ENCODE assay signal across 8 cellular contexts in the genomic region with DNA sequence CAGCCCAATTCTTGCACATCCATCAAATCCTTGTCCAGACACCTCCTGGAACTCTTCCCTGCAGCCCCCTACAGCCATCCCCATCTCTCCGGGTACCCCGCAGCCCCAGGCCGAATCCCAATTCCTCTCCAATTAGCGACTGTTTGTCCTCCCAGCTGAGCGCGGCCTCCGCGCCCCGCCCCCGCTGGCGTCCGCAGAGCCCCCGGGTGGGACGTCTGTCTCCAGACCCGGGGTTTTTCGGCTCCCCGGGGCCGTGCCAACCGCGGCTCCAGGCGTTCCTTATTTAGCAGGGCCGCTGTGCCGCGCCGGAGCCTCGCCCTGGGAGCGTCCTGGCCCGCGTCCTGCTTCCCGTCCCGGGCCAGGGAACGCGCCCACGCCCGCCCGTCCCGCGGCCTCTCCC.
DNase-seq lines count a peak whose midpoint lies in the region; ATAC-seq and TF ChIP-seq lines count a peak whose summit lies in the region.
"Not testable (repeated sequence)": the region's sequence is repeated elsewhere in the genome, so short reads cannot be mapped to it uniquely, and the experiment has no call there.

No MANE protein-coding gene starts in this region.

- CTCF ChIA-PET in activated CD4-positive, alpha-beta memory T cell treated with anti-CD3 and anti-CD28 coated beads, Interleukin-2, amount 10 ng/mL, durations not matched to agents 7 days and 5 days (lab: Charles Lee): not testable (repeated sequence)

- not testable (repeated sequence) for H3K36me3 Mint-ChIP-seq in activated CD4-positive, alpha-beta memory T cell treated with anti-CD3 and anti-CD28 coated beads, Interleukin-2, amount 10 ng/mL, durations not matched to agents 7 days and 5 days (ENCODE audit: low read depth); activated naive CD8-positive, alpha-beta T cell treated with anti-CD3 and anti-CD28 coated beads, Interleukin-2, amount 50 U/mL, for 24 hours (ENCODE audit: low read depth); endothelial cell (ENCODE audit: low read depth, unreplicated experiment); progenitor cell of endocrine pancreas (ENCODE audit: insufficient read depth); stimulated activated naive CD8-positive, alpha-beta T cell treated with anti-CD3 and anti-CD28 coated beads, Interleukin-15, Interleukin-2, amounts not matched to agents 100 ng/mL and 50 ng/mL, for 24 hours (ENCODE audit: low read depth)

- not testable (repeated sequence) for H3K27me3 Mint-ChIP-seq in activated CD4-positive, alpha-beta memory T cell treated with anti-CD3 and anti-CD28 coated beads, Interleukin-2, amount 10 ng/mL, durations not matched to agents 7 days and 5 days; activated naive CD8-positive, alpha-beta T cell treated with anti-CD3 and anti-CD28 coated beads, Interleukin-2, amount 50 U/mL, for 24 hours; endothelial cell (ENCODE audit: unreplicated experiment); progenitor cell of endocrine pancreas; stimulated activated naive CD8-positive, alpha-beta T cell treated with anti-CD3 and anti-CD28 coated beads, Interleukin-15, Interleukin-2, amounts not matched to agents 100 ng/mL and 50 ng/mL, for 24 hours

- peak overlapping the region; percentile 46 for H3K4me3 Mint-ChIP-seq in activated CD4-positive, alpha-beta memory T cell treated with anti-CD3 and anti-CD28 coated beads, Interleukin-2, amount 10 ng/mL, durations not matched to agents 7 days and 5 days
- peak overlapping the region; percentile 74 for H3K4me3 Mint-ChIP-seq in activated naive CD8-positive, alpha-beta T cell treated with anti-CD3 and anti-CD28 coated beads, Interleukin-2, amount 50 U/mL, for 24 hours
- H3K4me3 Mint-ChIP-seq in endothelial cell (ENCODE audit: unreplicated experiment): not testable (repeated sequence)
- H3K4me3 Mint-ChIP-seq in progenitor cell of endocrine pancreas (ENCODE audit: low read depth): peak overlapping the region; percentile 60
- H3K4me3 Mint-ChIP-seq in stimulated activated naive CD8-positive, alpha-beta T cell treated with anti-CD3 and anti-CD28 coated beads, Interleukin-15, Interleukin-2, amounts not matched to agents 100 ng/mL and 50 ng/mL, for 24 hours: peak overlapping the region; percentile 74

- not testable (repeated sequence) for H3K9me3 Mint-ChIP-seq in activated CD4-positive, alpha-beta memory T cell treated with anti-CD3 and anti-CD28 coated beads, Interleukin-2, amount 10 ng/mL, durations not matched to agents 7 days and 5 days; activated naive CD8-positive, alpha-beta T cell treated with anti-CD3 and anti-CD28 coated beads, Interleukin-2, amount 50 U/mL, for 24 hours; endothelial cell (ENCODE audit: unreplicated experiment); progenitor cell of endocrine pancreas (ENCODE audit: low read depth); stimulated activated naive CD8-positive, alpha-beta T cell treated with anti-CD3 and anti-CD28 coated beads, Interleukin-15, Interleukin-2, amounts not matched to agents 100 ng/mL and 50 ng/mL, for 24 hours

- 0 out of 2 replicates have a peak overlapping the region, but pooled peaks have one; percentile 64 for H3K9ac ChIP-seq in BLaER1

- H3K4me1 Mint-ChIP-seq in activated CD4-positive, alpha-beta memory T cell treated with anti-CD3 and anti-CD28 coated beads, Interleukin-2, amount 10 ng/mL, durations not matched to agents 7 days and 5 days; activated naive CD8-positive, alpha-beta T cell treated with anti-CD3 and anti-CD28 coated beads, Interleukin-2, amount 50 U/mL, for 24 hours; endothelial cell (ENCODE audit: unreplicated experiment); progenitor cell of endocrine pancreas (ENCODE audit: low read depth); stimulated activated naive CD8-positive, alpha-beta T cell treated with anti-CD3 and anti-CD28 coated beads, Interleukin-15, Interleukin-2, amounts not matched to agents 100 ng/mL and 50 ng/mL, for 24 hours (ENCODE audit: low read depth): not testable (repeated sequence)

- not testable (repeated sequence) for H4K20me1 ChIP-seq in BLaER1

- not testable (repeated sequence) for ATAC-seq in activated naive CD8-positive, alpha-beta T cell treated with anti-CD3 and anti-CD28 coated beads, Interleukin-2, amount 50 U/mL, for 24 hours; left lobe of liver

- H3K36me3 ChIP-seq in BLaER1: not testable (repeated sequence)

- H3K9me3 ChIP-seq in BLaER1: not testable (repeated sequence)

- not testable (repeated sequence) for TF ChIP-seq CTCF in endothelial cell (IDR thresholded peaks at IDR 0.05; ENCODE audit: unreplicated experiment); progenitor cell of endocrine pancreas (IDR thresholded peaks at IDR 0.05; ENCODE audit: unreplicated experiment)

- not testable (repeated sequence) for H3K4me1 ChIP-seq in BLaER1

- not testable (repeated sequence) for H3K27me3 ChIP-seq in BLaER1

- H3K27ac Mint-ChIP-seq in activated CD4-positive, alpha-beta memory T cell treated with anti-CD3 and anti-CD28 coated beads, Interleukin-2, amount 10 ng/mL, durations not matched to agents 7 days and 5 days; activated naive CD8-positive, alpha-beta T cell treated with anti-CD3 and anti-CD28 coated beads, Interleukin-2, amount 50 U/mL, for 24 hours; endothelial cell (ENCODE audit: unreplicated experiment); progenitor cell of endocrine pancreas; stimulated activated naive CD8-positive, alpha-beta T cell treated with anti-CD3 and anti-CD28 coated beads, Interleukin-15, Interleukin-2, amounts not matched to agents 100 ng/mL and 50 ng/mL, for 24 hours: not testable (repeated sequence)

- H3K4me2 ChIP-seq in BLaER1: not testable (repeated sequence)

- not testable (repeated sequence) for H3K27ac ChIP-seq in BLaER1

- POLR2A ChIA-PET in activated CD4-positive, alpha-beta memory T cell treated with anti-CD3 and anti-CD28 coated beads, Interleukin-2, amount 10 ng/mL, durations not matched to agents 7 days and 5 days (lab: Charles Lee): not testable (repeated sequence)

- DNase-seq in Jurkat, Clone E6-1 (ENCODE audit: low read depth, low spot score): not testable (repeated sequence)
- DNase-seq in activated CD4-positive, alpha-beta memory T cell treated with anti-CD3 and anti-CD28 coated beads, Interleukin-2, amount 10 ng/mL, durations not matched to agents 7 days and 5 days: peak; percentile 28
- peak; percentile 12 for DNase-seq in activated naive CD8-positive, alpha-beta T cell treated with anti-CD3 and anti-CD28 coated beads, Interleukin-2, amount 50 U/mL, for 24 hours
- DNase-seq in endothelial cell (ENCODE audit: low spot score) (peak; percentile 26), left lobe of liver (ENCODE audit: low spot score) (peak; percentile 50), progenitor cell of endocrine pancreas (ENCODE audit: low spot score, unreplicated experiment) (peak; percentile 11)

- H3K4me3 ChIP-seq in BLaER1: peak overlapping the region; percentile 59
- peak overlapping the region; percentile 36 for H3K4me3 ChIP-seq in Jurkat, Clone E6-1 (ENCODE audit: low read length)
